In the genomic region with DNA sequence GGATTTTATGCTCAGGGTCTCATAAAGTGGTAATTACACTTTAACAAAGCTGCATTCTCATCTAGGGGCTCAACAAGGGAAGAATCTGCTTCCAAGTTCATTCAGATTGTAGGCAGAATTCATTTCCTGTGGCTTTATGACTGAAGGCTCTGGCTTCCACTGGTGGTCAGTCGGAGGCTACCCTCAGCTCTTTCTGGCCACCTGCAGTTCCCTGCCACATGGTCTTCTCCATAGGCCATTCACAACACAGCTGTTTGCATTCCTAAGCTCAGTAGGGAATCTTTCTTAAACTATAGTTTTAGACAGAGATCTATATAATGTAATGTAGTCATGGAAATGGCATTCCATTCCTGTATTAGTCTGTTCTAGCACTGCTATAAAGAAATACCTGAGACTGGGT, we compare ENCODE assay signal across 15 cellular contexts.
DNase-seq lines count a peak whose midpoint lies in the region; ATAC-seq and TF ChIP-seq lines count a peak whose summit lies in the region.
"Had no signal": no experiment of that assay in that cellular context is flagged by ENCODE, and none has a peak within 500 bp of the region (broad histone marks: within the 10 kb centered on the region; RNA-seq: fewer than 3 reads in every experiment).

No MANE protein-coding gene starts in this region.

- TF ChIP-seq CTCF in brain microvascular endothelial cell (IDR thresholded peaks at IDR 0.05; ENCODE audit: low read depth, low read length, missing control alignments) (no peak), type B pancreatic cell (conservative IDR thresholded peaks at IDR 0.05) (no peak)

- no peaks in the 10 kb centered on the region for H3K27me3 Mint-ChIP-seq in type B pancreatic cell
- no peaks in the 10 kb centered on the region for H3K27me3 Mint-ChIP-seq in stimulated activated naive B cell treated with anti-CD40 and anti-IgM and Interleukin-4, amounts not matched to agents 10 μg/mL and 1 μg/mL and 100 μg/mL, for 72 hours
- H3K27me3 Mint-ChIP-seq: CD8-positive, alpha-beta memory T cell had no signal

- no peak overlapping the region for H3K27ac ChIP-seq in brain microvascular endothelial cell
- H3K27ac ChIP-seq: BLaER1 had no signal

- H3K9me3 Mint-ChIP-seq in type B pancreatic cell: peaks cover 6% of the 10 kb centered on the region
- peaks cover 15% of the 10 kb centered on the region in 2 donors for H3K9me3 Mint-ChIP-seq in stimulated activated naive B cell treated with anti-CD40 and anti-IgM and Interleukin-4, amounts not matched to agents 10 μg/mL and 1 μg/mL and 100 μg/mL, for 72 hours

- no peak for TF ChIP-seq EP300 in Ishikawa (IDR thresholded peaks at IDR 0.05; ENCODE audit: borderline replicate concordance)

- in situ Hi-C loops in brain microvascular endothelial cell (cut with HindIII; ENCODE audit: low pct_ligation_motif_present, low sequenced_read_pairs): no loop called here

- H3K27ac Mint-ChIP-seq in type B pancreatic cell: peak overlapping the region; percentile 57
- no peak overlapping the region for H3K27ac Mint-ChIP-seq in stimulated activated naive B cell treated with anti-CD40 and anti-IgM and Interleukin-4, amounts not matched to agents 10 μg/mL and 1 μg/mL and 100 μg/mL, for 72 hours
- H3K27ac Mint-ChIP-seq: CD8-positive, alpha-beta memory T cell had no signal

- H3K36me3 Mint-ChIP-seq in type B pancreatic cell: peaks cover 4% of the 10 kb centered on the region
- H3K36me3 Mint-ChIP-seq in stimulated activated naive B cell treated with anti-CD40 and anti-IgM and Interleukin-4, amounts not matched to agents 10 μg/mL and 1 μg/mL and 100 μg/mL, for 72 hours: no peaks in the 10 kb centered on the region
- H3K36me3 Mint-ChIP-seq: CD8-positive, alpha-beta memory T cell had no signal

- no peak for ATAC-seq in HG03520 (IDR thresholded peaks at IDR 0.05; ENCODE audit: unreplicated experiment)
- ATAC-seq in stimulated activated naive B cell treated with anti-CD40 and anti-IgM and Interleukin-4, amounts not matched to agents 10 μg/mL and 1 μg/mL and 100 μg/mL, for 72 hours (replicated peaks): no peak

- no peak overlapping the region for H3K4me3 Mint-ChIP-seq in type B pancreatic cell
- no peak overlapping the region for H3K4me3 Mint-ChIP-seq in stimulated activated naive B cell treated with anti-CD40 and anti-IgM and Interleukin-4, amounts not matched to agents 10 μg/mL and 1 μg/mL and 100 μg/mL, for 72 hours
- H3K4me3 Mint-ChIP-seq: CD8-positive, alpha-beta memory T cell had no signal

- no peak overlapping the region for H3K4me3 ChIP-seq in brain microvascular endothelial cell (ENCODE audit: low read depth, low read length)
- H3K4me3 ChIP-seq: BLaER1 had no signal

- TF ChIP-seq RAD21 in Ishikawa (IDR thresholded peaks at IDR 0.05; ENCODE audit: low read depth): no peak

- no peaks in the 10 kb centered on the region for H3K27me3 ChIP-seq in brain microvascular endothelial cell (replicated peaks)
- H3K27me3 ChIP-seq: BLaER1 had no signal

- DNase-seq in brain microvascular endothelial cell (peak; percentile 8), iris pigment epithelial cell (ENCODE audit: low read depth) (peak; percentile 18), type B pancreatic cell (ENCODE audit: extremely low spot score, unreplicated experiment) (no peak), NCI-H1092 treated with DMSO at 0.1 percent for 48 hours (lab: John Stamatoyannopoulos, UW) (no peak)
- no peak for DNase-seq in stimulated activated naive B cell treated with anti-CD40 and anti-IgM and Interleukin-4, amounts not matched to agents 10 μg/mL and 1 μg/mL and 100 μg/mL, for 72 hours
- DNase-seq: 8988T; AML-193; Caco-2; CD8-positive, alpha-beta memory T cell; DND-41; GDM1; H7 had no signal

- no peaks in the 10 kb centered on the region for H3K36me3 ChIP-seq in brain microvascular endothelial cell (replicated peaks)
- H3K36me3 ChIP-seq: BLaER1 had no signal

- H3K4me1 Mint-ChIP-seq in type B pancreatic cell (ENCODE audit: unreplicated experiment): no peaks in the 10 kb centered on the region
- H3K4me1 Mint-ChIP-seq in stimulated activated naive B cell treated with anti-CD40 and anti-IgM and Interleukin-4, amounts not matched to agents 10 μg/mL and 1 μg/mL and 100 μg/mL, for 72 hours: no peaks in the 10 kb centered on the region
- H3K4me1 Mint-ChIP-seq: CD8-positive, alpha-beta memory T cell had no signal

TF ChIP-seq in Ishikawa, 13 proteins besides CTCF, POLR2A, EP300 and RAD21:
- TF ChIP-seq YY1 (IDR thresholded peaks at IDR 0.05; ENCODE audit: low read depth) (no peak), ZBTB7A (IDR thresholded peaks at IDR 0.05; ENCODE audit: low read depth) (no peak), FOXM1 (IDR thresholded peaks at IDR 0.05; ENCODE audit: borderline replicate concordance, low read depth) (no peak), TAF1 (IDR thresholded peaks at IDR 0.05; ENCODE audit: low read depth) (no peak), NFIC (IDR thresholded peaks at IDR 0.05) (no peak)
- TF ChIP-seq, protein P1, sequence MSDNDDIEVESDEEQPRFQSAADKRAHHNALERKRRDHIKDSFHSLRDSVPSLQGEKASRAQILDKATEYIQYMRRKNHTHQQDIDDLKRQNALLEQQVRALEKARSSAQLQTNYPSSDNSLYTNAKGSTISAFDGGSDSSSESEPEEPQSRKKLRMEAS (IDR thresholded peaks at IDR 0.05): 0 out of 2 replicates have a peak, but pooled peaks have one; percentile 22
- TF ChIP-seq, protein P2, sequence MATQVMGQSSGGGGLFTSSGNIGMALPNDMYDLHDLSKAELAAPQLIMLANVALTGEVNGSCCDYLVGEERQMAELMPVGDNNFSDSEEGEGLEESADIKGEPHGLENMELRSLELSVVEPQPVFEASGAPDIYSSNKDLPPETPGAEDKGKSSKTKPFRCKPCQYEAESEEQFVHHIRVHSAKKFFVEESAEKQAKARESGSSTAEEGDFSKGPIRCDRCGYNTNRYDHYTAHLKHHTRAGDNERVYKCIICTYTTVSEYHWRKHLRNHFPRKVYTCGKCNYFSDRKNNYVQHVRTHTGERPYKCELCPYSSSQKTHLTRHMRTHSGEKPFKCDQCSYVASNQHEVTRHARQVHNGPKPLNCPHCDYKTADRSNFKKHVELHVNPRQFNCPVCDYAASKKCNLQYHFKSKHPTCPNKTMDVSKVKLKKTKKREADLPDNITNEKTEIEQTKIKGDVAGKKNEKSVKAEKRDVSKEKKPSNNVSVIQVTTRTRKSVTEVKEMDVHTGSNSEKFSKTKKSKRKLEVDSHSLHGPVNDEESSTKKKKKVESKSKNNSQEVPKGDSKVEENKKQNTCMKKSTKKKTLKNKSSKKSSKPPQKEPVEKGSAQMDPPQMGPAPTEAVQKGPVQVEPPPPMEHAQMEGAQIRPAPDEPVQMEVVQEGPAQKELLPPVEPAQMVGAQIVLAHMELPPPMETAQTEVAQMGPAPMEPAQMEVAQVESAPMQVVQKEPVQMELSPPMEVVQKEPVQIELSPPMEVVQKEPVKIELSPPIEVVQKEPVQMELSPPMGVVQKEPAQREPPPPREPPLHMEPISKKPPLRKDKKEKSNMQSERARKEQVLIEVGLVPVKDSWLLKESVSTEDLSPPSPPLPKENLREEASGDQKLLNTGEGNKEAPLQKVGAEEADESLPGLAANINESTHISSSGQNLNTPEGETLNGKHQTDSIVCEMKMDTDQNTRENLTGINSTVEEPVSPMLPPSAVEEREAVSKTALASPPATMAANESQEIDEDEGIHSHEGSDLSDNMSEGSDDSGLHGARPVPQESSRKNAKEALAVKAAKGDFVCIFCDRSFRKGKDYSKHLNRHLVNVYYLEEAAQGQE (IDR thresholded peaks at IDR 0.05; ENCODE audit: low read depth): no peak
- TF ChIP-seq, protein P3, sequence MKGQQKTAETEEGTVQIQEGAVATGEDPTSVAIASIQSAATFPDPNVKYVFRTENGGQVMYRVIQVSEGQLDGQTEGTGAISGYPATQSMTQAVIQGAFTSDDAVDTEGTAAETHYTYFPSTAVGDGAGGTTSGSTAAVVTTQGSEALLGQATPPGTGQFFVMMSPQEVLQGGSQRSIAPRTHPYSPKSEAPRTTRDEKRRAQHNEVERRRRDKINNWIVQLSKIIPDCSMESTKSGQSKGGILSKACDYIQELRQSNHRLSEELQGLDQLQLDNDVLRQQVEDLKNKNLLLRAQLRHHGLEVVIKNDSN (IDR thresholded peaks at IDR 0.05): no peak

Comparison
In these comparisons a context has a peak if more than half of its experiments do, and no peak if none do; other contexts are left out.
1. DNase-seq: peak in brain microvascular endothelial cell (single experiment) and iris pigment epithelial cell (single experiment); none in type B pancreatic cell (single experiment), NCI-H1092 treated with DMSO at 0.1 percent for 48 hours (single experiment) and stimulated activated naive B cell treated with anti-CD40 and anti-IgM and Interleukin-4, amounts not matched to agents 10 μg/mL and 1 μg/mL and 100 μg/mL, for 72 hours (single experiment).